ENCODE assay signal across 10 cellular contexts in the genomic region with DNA sequence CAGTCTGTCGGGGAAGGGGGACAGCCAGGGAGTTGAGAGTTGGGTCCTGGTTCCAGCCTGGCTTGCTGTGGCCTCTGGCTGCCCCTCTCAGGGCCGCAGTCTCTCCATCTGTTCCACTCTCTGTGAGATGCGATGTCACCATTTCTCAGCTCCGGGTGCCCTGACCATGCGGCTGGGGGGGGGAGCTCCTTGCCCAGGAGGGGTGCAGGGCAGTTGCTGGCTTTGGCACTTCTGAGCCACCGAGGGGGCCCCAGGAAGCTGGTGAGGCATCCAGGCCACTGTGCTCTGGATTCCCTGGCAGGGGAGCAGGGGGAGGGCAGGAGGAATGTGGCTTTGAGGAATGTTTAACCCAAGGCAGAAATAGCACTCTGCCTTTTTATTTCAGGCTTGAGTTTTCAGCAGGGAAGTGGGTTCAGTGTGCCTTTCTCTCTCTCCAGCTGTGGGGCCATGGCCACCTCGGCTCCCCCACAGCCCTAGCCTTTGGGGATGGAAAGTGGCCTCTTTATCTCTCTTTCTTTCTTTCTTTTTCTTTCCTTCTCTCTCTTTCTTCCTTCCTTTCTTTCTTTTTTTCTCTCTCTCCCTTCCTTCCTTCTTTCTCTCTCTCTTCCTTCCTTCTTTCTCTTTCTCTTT. TPM values are rescaled to one million over a fixed set of nuclear protein-coding genes. Genes with fewer than 3 reads are reported as not detected.
DNase-seq lines count a peak whose midpoint lies in the region; ATAC-seq, FAIRE-seq and TF ChIP-seq lines count a peak whose summit lies in the region.
"Had no signal": no experiment of that assay in that cellular context is flagged by ENCODE, and none has a peak within 500 bp of the region (broad histone marks: within the 10 kb centered on the region; RNA-seq: fewer than 3 reads in every experiment).

No MANE protein-coding gene starts in this region.

- no peaks in the 10 kb centered on the region for H3K9me3 Mint-ChIP-seq in astrocyte (ENCODE audit: unreplicated experiment)
- no peaks in the 10 kb centered on the region for H3K9me3 Mint-ChIP-seq in effector memory CD8-positive, alpha-beta T cell

- CTCF ChIA-PET in HEK293 (lab: Yijun Ruan, JAX), result interaction anchor here (0.6 to 1.1 kb wide), 5 partner anchors 9 to 66 kb away, joined by 3 to 5 read pairs (median 3); no protein-coding TSS in a partner anchor

- POLR2A ChIA-PET in HEK293 (lab: Yijun Ruan, JAX), result no interaction called here

- no peak for TF ChIP-seq CTCF in HEK293 (tag by site-specific recombination; IDR thresholded peaks at IDR 0.05)
- no peak for TF ChIP-seq CTCF in astrocyte (IDR thresholded peaks at IDR 0.05; ENCODE audit: insufficient read depth, low read depth, low read length)

- H3K27me3 Mint-ChIP-seq in astrocyte (ENCODE audit: low read depth, unreplicated experiment), result no peaks in the 10 kb centered on the region
- H3K27me3 Mint-ChIP-seq in effector memory CD8-positive, alpha-beta T cell, result no peaks in the 10 kb centered on the region

- peaks cover 6% of the 10 kb centered on the region for H3K36me3 Mint-ChIP-seq in astrocyte (ENCODE audit: low read depth, unreplicated experiment)
- H3K36me3 Mint-ChIP-seq in effector memory CD8-positive, alpha-beta T cell (ENCODE audit: insufficient read depth), result peaks cover 2% of the 10 kb centered on the region

- peaks cover 89% of the 10 kb centered on the region for H4K20me1 ChIP-seq in astrocyte (ENCODE audit: insufficient read depth, low read length)

- peaks cover 0 to 8% of the 10 kb centered on the region in 2 experiments; a peak in 1 of 3 replicates for H3K36me3 ChIP-seq in HEK293 (ENCODE audit: control insufficient read depth in 2 of 2, insufficient read depth in 1 of 2, low read length in 2 of 2)
- no peaks in the 10 kb centered on the region for H3K36me3 ChIP-seq in astrocyte (ENCODE audit: insufficient read depth, low read length)
- H3K36me3 ChIP-seq in stomach smooth muscle (ENCODE audit: control insufficient read depth in 2 of 2, insufficient read depth in 2 of 2, low read length in 2 of 2), result no peaks in the 10 kb centered on the region

- H3K4me1 Mint-ChIP-seq in astrocyte (ENCODE audit: low read depth, unreplicated experiment), result peaks cover 43% of the 10 kb centered on the region
- peaks cover 0 to 5% of the 10 kb centered on the region in 2 donors for H3K4me1 Mint-ChIP-seq in effector memory CD8-positive, alpha-beta T cell (ENCODE audit: low read depth in 2 of 2)

- peak; percentile 59 for FAIRE-seq in astrocyte (lab: Jason Lieb, UNC)
- FAIRE-seq: TTC549 had no signal

- peak; percentile 71 for DNase-seq in astrocyte (ENCODE audit: low read depth)
- peak; percentile 55 for DNase-seq in iPS-NIHi7 (ENCODE audit: extremely low spot score)
- no peak for DNase-seq in effector memory CD8-positive, alpha-beta T cell
- DNase-seq in HUDEP-2 (lab: John Stamatoyannopoulos, UW; ENCODE audit: unreplicated experiment in 76 of 76), result no peak
- DNase-seq in activated effector memory CD4-positive, alpha-beta T cell treated with Interleukin-2 at 50 U/mL for 16 hours, result no peak
- DNase-seq: stimulated activated CD4-positive, alpha-beta T cell treated with anti-CD3 and anti-CD28 coated beads, Interleukin-4, amount 100 ng/mL, for 1 hour had no signal

- H3K4me3 Mint-ChIP-seq in astrocyte (ENCODE audit: unreplicated experiment), result peak overlapping the region; percentile 73
- H3K4me3 Mint-ChIP-seq in effector memory CD8-positive, alpha-beta T cell, result no peak overlapping the region

- H3K27ac Mint-ChIP-seq in astrocyte (ENCODE audit: unreplicated experiment), result peak overlapping the region; percentile 81
- H3K27ac Mint-ChIP-seq in effector memory CD8-positive, alpha-beta T cell, result peak overlapping the region in 1 of 2 donors; percentile 64

- H2AFZ ChIP-seq in astrocyte (ENCODE audit: low read depth, low read length), result no peak overlapping the region

- no peaks in the 10 kb centered on the region for H3K9me3 ChIP-seq in HEK293 (ENCODE audit: control insufficient read depth, insufficient read depth, low read depth, low read length)
- H3K9me3 ChIP-seq in astrocyte (ENCODE audit: insufficient read depth, low read depth, low read length), result no peaks in the 10 kb centered on the region
- no peaks in the 10 kb centered on the region for H3K9me3 ChIP-seq in stomach smooth muscle (ENCODE audit: control insufficient read depth in 2 of 2, low read length in 2 of 2)

- H3K27ac ChIP-seq in HEK293 (ENCODE audit: extremely low read depth, low read depth, low read length), result no peak overlapping the region
- peak overlapping the region; percentile 25 for H3K27ac ChIP-seq in astrocyte (ENCODE audit: low read depth, low read length)
- H3K27ac ChIP-seq in stomach smooth muscle (ENCODE audit: low read length), result peak overlapping the region; percentile 98

- H3K27me3 ChIP-seq in astrocyte (ENCODE audit: insufficient read depth, low read length), result no peaks in the 10 kb centered on the region
- H3K27me3 ChIP-seq in stomach smooth muscle (ENCODE audit: control insufficient read depth in 1 of 2, insufficient read depth in 2 of 2, low read length in 2 of 2), result no peaks in the 10 kb centered on the region

- peaks cover 2% of the 10 kb centered on the region; the same call in 1 of the 2 replicates for H3K4me1 ChIP-seq in HEK293 (ENCODE audit: control insufficient read depth, insufficient read depth, low read length)
- peaks cover 55% of the 10 kb centered on the region for H3K4me1 ChIP-seq in astrocyte (ENCODE audit: insufficient read depth, low read length)
- H3K4me1 ChIP-seq in stomach smooth muscle (ENCODE audit: control insufficient read depth, insufficient read depth, low read length), result peaks cover 77% of the 10 kb centered on the region

- no peak for ATAC-seq in GM18502 (IDR thresholded peaks at IDR 0.05; ENCODE audit: poor library complexity, unreplicated experiment)
- no peak for ATAC-seq in effector memory CD8-positive, alpha-beta T cell (replicated peaks)

- no peak overlapping the region for H3K4me3 ChIP-seq in HEK293 (ENCODE audit: low read depth, low read length)
- H3K4me3 ChIP-seq in astrocyte (ENCODE audit: insufficient read depth, low read depth, low read length), result no peak overlapping the region
- H3K4me3 ChIP-seq in stomach smooth muscle (ENCODE audit: low read length in 2 of 2), result peak overlapping the region in 1 of 2 donors; percentile 55

- H3K4me2 ChIP-seq in astrocyte (ENCODE audit: low read length), result peak overlapping the region; percentile 87

- H3K9ac ChIP-seq in astrocyte (ENCODE audit: low read length) (peak overlapping the region; percentile 67), stomach smooth muscle (ENCODE audit: low read length in 2 of 2) (peak overlapping the region; percentile 17 to 62)

- peaks cover 92% of the 10 kb centered on the region for H3K79me2 ChIP-seq in astrocyte (ENCODE audit: insufficient read depth, low read length)

TF ChIP-seq in HEK293, 187 proteins besides CTCF, POLR2A, EP300 and RAD21 (continues in another document):
- TF ChIP-seq ZNF175 (tag by site-specific recombination; IDR thresholded peaks at IDR 0.05) (no peak), ZBTB20 (tag by site-specific recombination; IDR thresholded peaks at IDR 0.05) (peak; percentile 94), KLF1 (tag by site-specific recombination; IDR thresholded peaks at IDR 0.05) (no peak), ZNF211 (tag by site-specific recombination; IDR thresholded peaks at IDR 0.05; ENCODE audit: low read depth) (no peak), ZNF707 (tag by site-specific recombination; IDR thresholded peaks at IDR 0.05) (no peak), GLIS1 (tag by site-specific recombination; IDR thresholded peaks at IDR 0.05) (peak; percentile 90), ZNF133 (tag by site-specific recombination; IDR thresholded peaks at IDR 0.05) (no peak), SP7 (tag by site-specific recombination; IDR thresholded peaks at IDR 0.05) (no peak)
- TF ChIP-seq, protein P1, sequence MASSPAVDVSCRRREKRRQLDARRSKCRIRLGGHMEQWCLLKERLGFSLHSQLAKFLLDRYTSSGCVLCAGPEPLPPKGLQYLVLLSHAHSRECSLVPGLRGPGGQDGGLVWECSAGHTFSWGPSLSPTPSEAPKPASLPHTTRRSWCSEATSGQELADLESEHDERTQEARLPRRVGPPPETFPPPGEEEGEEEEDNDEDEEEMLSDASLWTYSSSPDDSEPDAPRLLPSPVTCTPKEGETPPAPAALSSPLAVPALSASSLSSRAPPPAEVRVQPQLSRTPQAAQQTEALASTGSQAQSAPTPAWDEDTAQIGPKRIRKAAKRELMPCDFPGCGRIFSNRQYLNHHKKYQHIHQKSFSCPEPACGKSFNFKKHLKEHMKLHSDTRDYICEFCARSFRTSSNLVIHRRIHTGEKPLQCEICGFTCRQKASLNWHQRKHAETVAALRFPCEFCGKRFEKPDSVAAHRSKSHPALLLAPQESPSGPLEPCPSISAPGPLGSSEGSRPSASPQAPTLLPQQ (tag by site-specific recombination; IDR thresholded peaks at IDR 0.05), result peak; percentile 26; the same call in 1 of the 2 replicates
- TF ChIP-seq, protein P2, sequence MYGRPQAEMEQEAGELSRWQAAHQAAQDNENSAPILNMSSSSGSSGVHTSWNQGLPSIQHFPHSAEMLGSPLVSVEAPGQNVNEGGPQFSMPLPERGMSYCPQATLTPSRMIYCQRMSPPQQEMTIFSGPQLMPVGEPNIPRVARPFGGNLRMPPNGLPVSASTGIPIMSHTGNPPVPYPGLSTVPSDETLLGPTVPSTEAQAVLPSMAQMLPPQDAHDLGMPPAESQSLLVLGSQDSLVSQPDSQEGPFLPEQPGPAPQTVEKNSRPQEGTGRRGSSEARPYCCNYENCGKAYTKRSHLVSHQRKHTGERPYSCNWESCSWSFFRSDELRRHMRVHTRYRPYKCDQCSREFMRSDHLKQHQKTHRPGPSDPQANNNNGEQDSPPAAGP (tag by site-specific recombination; IDR thresholded peaks at IDR 0.05), result no peak
- TF ChIP-seq, protein P3, sequence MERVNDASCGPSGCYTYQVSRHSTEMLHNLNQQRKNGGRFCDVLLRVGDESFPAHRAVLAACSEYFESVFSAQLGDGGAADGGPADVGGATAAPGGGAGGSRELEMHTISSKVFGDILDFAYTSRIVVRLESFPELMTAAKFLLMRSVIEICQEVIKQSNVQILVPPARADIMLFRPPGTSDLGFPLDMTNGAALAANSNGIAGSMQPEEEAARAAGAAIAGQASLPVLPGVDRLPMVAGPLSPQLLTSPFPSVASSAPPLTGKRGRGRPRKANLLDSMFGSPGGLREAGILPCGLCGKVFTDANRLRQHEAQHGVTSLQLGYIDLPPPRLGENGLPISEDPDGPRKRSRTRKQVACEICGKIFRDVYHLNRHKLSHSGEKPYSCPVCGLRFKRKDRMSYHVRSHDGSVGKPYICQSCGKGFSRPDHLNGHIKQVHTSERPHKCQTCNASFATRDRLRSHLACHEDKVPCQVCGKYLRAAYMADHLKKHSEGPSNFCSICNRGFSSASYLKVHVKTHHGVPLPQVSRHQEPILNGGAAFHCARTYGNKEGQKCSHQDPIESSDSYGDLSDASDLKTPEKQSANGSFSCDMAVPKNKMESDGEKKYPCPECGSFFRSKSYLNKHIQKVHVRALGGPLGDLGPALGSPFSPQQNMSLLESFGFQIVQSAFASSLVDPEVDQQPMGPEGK (tag by site-specific recombination; IDR thresholded peaks at IDR 0.05), result peak; percentile 83

RNA-seq across cellular contexts. Expression of a gene that starts 11.0 kb away (rescaled TPM):
- total RNA-seq in astrocyte, result 119 and 126 TPM in 2 replicates

Comparison
In these comparisons a context has a peak if more than half of its experiments do, and no peak if none do; other contexts are left out.
1. DNase-seq: peak in astrocyte (single experiment) and iPS-NIHi7 (single experiment); none in effector memory CD8-positive, alpha-beta T cell (0 of 3), HUDEP-2 (0 of 76) and activated effector memory CD4-positive, alpha-beta T cell treated with Interleukin-2 at 50 U/mL for 16 hours (single experiment).